Comparison of ENCODE assay signal across 8 cellular contexts in the genomic region with DNA sequence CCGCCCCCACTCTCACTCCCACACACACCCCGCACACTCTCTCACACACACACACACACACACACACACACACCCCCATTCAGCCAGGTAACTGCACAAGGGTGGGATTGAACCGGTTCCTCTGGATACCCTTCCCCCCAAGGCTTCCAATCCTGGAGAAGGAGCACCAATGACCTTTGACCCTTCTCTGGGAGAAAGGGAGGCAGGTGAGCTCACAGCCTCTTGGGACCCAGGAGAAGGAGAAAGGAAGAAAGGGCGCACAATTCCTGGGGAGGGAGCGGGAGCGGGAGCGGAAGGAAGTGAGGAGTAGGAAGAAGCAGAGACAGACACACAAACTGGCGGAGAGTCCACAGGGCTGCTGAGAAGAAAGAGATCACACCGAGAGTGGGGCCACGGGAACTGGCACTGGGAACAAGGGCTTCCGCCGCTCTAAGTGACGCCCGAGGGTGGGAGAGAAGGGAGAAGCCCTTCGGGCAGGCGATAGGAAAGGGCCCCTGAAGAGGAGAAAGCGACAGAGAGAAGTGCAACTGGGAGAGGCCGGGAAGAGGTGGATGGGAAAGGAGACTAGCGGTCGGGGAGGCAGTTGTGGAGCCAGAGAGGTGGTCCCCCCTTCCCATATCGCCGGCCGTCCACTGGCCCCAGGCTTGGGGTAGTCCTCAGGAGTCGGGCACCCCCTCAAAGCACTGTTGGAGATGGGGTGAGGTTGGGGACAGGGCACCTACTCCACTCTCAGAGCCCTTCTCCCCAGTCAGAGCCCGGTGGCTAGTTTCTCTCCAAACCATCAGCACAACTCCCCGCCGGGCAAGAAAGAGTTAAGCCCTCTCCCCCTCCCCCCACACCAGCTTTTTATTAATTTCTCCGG. TPM values are rescaled to one million over a fixed set of nuclear protein-coding genes. Genes with fewer than 3 reads are reported as not detected.
A peak's percentile ranks its signal among the peaks of the same experiment; 100 is the strongest.
DNase-seq lines count a peak whose midpoint lies in the region; ATAC-seq and TF ChIP-seq lines count a peak whose summit lies in the region.

No MANE protein-coding gene starts in this region.

- CTCF ChIA-PET in CD8-positive, alpha-beta T cell (lab: Charles Lee): interaction anchor here (1.0 kb wide), 1 partner anchor 32 kb away, joined by 3 read pairs; no protein-coding TSS in a partner anchor
- CTCF ChIA-PET in GM10248 (lab: Yijun Ruan, JAX): interaction anchor here (0.6 kb wide), 1 partner anchor 72 kb away, joined by 3 read pairs; no protein-coding TSS in a partner anchor

- H3K4me3 ChIP-seq in CD8-positive, alpha-beta T cell (ENCODE audit: low read depth, low read length): no peak overlapping the region
- peak overlapping the region; percentile 17 for H3K4me3 ChIP-seq in fibroblast of the aortic adventitia (ENCODE audit: low read depth, low read length)
- peak overlapping the region; percentile 32 for H3K4me3 ChIP-seq in ovary

- no peak for TF ChIP-seq POLR2A in ovary (IDR thresholded peaks at IDR 0.05)
- TF ChIP-seq POLR2A in erythroblast (IDR thresholded peaks at IDR 0.05; ENCODE audit: low read length): no peak

- H3K4me3 Mint-ChIP-seq in CD8-positive, alpha-beta T cell: peak overlapping the region; percentile 72

- no peak for ATAC-seq in CD8-positive, alpha-beta T cell
- 0 out of 3 replicates have a peak, but pooled peaks have one; percentile 1 for ATAC-seq in SK-N-SH treated with all-trans-retinoic acid at 6 μM for 48 hours
- ATAC-seq in HG02870 (IDR thresholded peaks at IDR 0.05; ENCODE audit: unreplicated experiment): no peak

- intact Hi-C loops in CD8-positive, alpha-beta T cell (cut with DNase I, micrococcal nuclease): no loop called here
- intact Hi-C loops in ovary (cut with DNase I): no loop called here

- no peaks in the 10 kb centered on the region for H3K36me3 ChIP-seq in CD8-positive, alpha-beta T cell (ENCODE audit: insufficient read depth, low read length)
- H3K36me3 ChIP-seq in ovary: no peaks in the 10 kb centered on the region

- no peak overlapping the region for H3K27ac ChIP-seq in CD8-positive, alpha-beta T cell (ENCODE audit: low read depth, low read length)
- H3K27ac ChIP-seq in ovary: no peak overlapping the region

- H3K36me3 Mint-ChIP-seq in CD8-positive, alpha-beta T cell: no peaks in the 10 kb centered on the region

- H3K27me3 ChIP-seq in CD8-positive, alpha-beta T cell (ENCODE audit: insufficient read depth, low read length): peaks cover 6% of the 10 kb centered on the region
- H3K27me3 ChIP-seq in ovary: no peaks in the 10 kb centered on the region

- H3K27me3 Mint-ChIP-seq in CD8-positive, alpha-beta T cell (ENCODE audit: low read depth): peaks cover 23% of the 10 kb centered on the region

- WGBS in ovary, 3 donors: 10 to 14% (median 11%) methylated on average over 28 of the region's 28 CpGs

- peak overlapping the region; percentile 41 for H3K27ac Mint-ChIP-seq in CD8-positive, alpha-beta T cell

- no peak for TF ChIP-seq CTCF in CD8-positive, alpha-beta T cell (IDR thresholded peaks at IDR 0.05)
- no peak for TF ChIP-seq CTCF in fibroblast of the aortic adventitia (IDR thresholded peaks at IDR 0.05; ENCODE audit: insufficient read depth, low read length)
- TF ChIP-seq CTCF in ovary (IDR thresholded peaks at IDR 0.05): no peak
- no peak for TF ChIP-seq CTCF in GM10248 (IDR thresholded peaks at IDR 0.05; ENCODE audit: control extremely low read depth, extremely low read depth, low read depth, missing control alignments)

- H3K4me1 ChIP-seq in CD8-positive, alpha-beta T cell (ENCODE audit: insufficient read depth, low read length): peaks cover 26% of the 10 kb centered on the region
- peaks cover 10% of the 10 kb centered on the region for H3K4me1 ChIP-seq in ovary (ENCODE audit: insufficient read depth)

- no peaks in the 10 kb centered on the region for H3K9me3 ChIP-seq in CD8-positive, alpha-beta T cell (ENCODE audit: low read length)
- no peaks in the 10 kb centered on the region for H3K9me3 ChIP-seq in ovary

- H3K9me3 Mint-ChIP-seq in CD8-positive, alpha-beta T cell: no peaks in the 10 kb centered on the region

- no peak for TF ChIP-seq EP300 in ovary (IDR thresholded peaks at IDR 0.05)

- peaks cover 27% of the 10 kb centered on the region for H3K4me1 Mint-ChIP-seq in CD8-positive, alpha-beta T cell (ENCODE audit: low read depth)

- DNase-seq in CD8-positive, alpha-beta T cell: no peak
- DNase-seq in fibroblast of the aortic adventitia (ENCODE audit: low read depth) (no peak), ovary (no peak), HCEC 1CT (no peak), erythroblast (lab: John Stamatoyannopoulos, UW) (no peak), GM10248 (ENCODE audit: extremely low spot score) (no peak)

- POLR2A ChIA-PET in CD8-positive, alpha-beta T cell (lab: Charles Lee): interaction anchor here (3.0 kb wide), 1 partner anchor 11 kb away, joined by 10 read pairs; no protein-coding TSS in a partner anchor
- POLR2A ChIA-PET in GM10248 (lab: Yijun Ruan, JAX): no interaction called here

TF ChIP-seq in SK-N-SH treated with all-trans-retinoic acid at 6 μM for 48 hours, 23 proteins besides CTCF, POLR2A, EP300 and RAD21:
- no peak for TF ChIP-seq ESRRG (CRISPR knock-in tag; IDR thresholded peaks at IDR 0.05)
- TF ChIP-seq ISL1 (CRISPR knock-in tag; IDR thresholded peaks at IDR 0.05): no peak
- no peak for TF ChIP-seq OSR1 (CRISPR knock-in tag; IDR thresholded peaks at IDR 0.05)

RNA-seq across cellular contexts. Expression of a gene that starts 1.3 kb away (rescaled TPM):
- total RNA-seq in CD8-positive, alpha-beta T cell: under 1 TPM; 0.31 to 0.62 TPM
- 1.6 and 5.1 TPM in 2 replicates for total RNA-seq in fibroblast of the aortic adventitia (ENCODE audit: low replicate concordance)
- total RNA-seq in ovary: 1 to 10 TPM in 5 of 7 donors, under 1 TPM in 2; 0.36 to 4.9 (median 1.7) TPM
- polyA plus RNA-seq in ovary: 1 to 10 TPM in 1 of 2 donors, under 1 TPM in 1; 0.77 to 2.2 TPM

RNA-seq across cellular contexts. Expression of a gene that starts 21.8 kb away (rescaled TPM):
- 10 to 100 TPM; 64.3 TPM for total RNA-seq in CD8-positive, alpha-beta T cell
- 59.3 and 85.4 TPM in 2 replicates for total RNA-seq in fibroblast of the aortic adventitia (ENCODE audit: low replicate concordance)
- total RNA-seq in ovary: 100 to 1,000 TPM in 1 of 7 donors, 10 to 100 TPM in 6; 14.8 to 109 (median 75.4) TPM
- 10 to 100 TPM; 17.8 to 33.0 TPM for polyA plus RNA-seq in ovary

RNA-seq across cellular contexts. Expression of a gene that starts 33.5 kb away (rescaled TPM):
- total RNA-seq in CD8-positive, alpha-beta T cell: 10 to 100 TPM in 1 of 2 experiments, 1 to 10 TPM in 1; 8.4 to 10.4 TPM
- 13.2 and 37.8 TPM in 2 replicates for total RNA-seq in fibroblast of the aortic adventitia (ENCODE audit: low replicate concordance)
- total RNA-seq in ovary: 10 to 100 TPM; 36.5 to 83.2 (median 54.7) TPM
- polyA plus RNA-seq in ovary: 10 to 100 TPM; 51.2 to 82.7 TPM

RNA-seq across cellular contexts. Expression of a gene that starts 37.1 kb away (rescaled TPM):
- under 1 TPM in 1 of 2 experiments, not detected in 1; 0.25 TPM for total RNA-seq in CD8-positive, alpha-beta T cell
- 0.65 and 0.90 TPM in 2 replicates for total RNA-seq in fibroblast of the aortic adventitia (ENCODE audit: low replicate concordance)
- 1 to 10 TPM in 5 of 7 donors, under 1 TPM in 2; 0.48 to 3.4 (median 1.2) TPM for total RNA-seq in ovary
- polyA plus RNA-seq in ovary: 1 to 10 TPM; 2.2 to 3.4 TPM
